20 cellular contexts compared by ENCODE assay signal in genomic region chr19:14203258-14203657, GRCh38. TPM values are rescaled to one million over a fixed set of nuclear protein-coding genes. Genes with fewer than 3 reads are reported as not detected.
DNase-seq lines count a peak whose midpoint lies in the region; ATAC-seq and TF ChIP-seq lines count a peak whose summit lies in the region.
"Had no signal": no experiment of that assay in that cellular context is flagged by ENCODE, and none has a peak within 500 bp of the region (broad histone marks: within the 10 kb centered on the region; RNA-seq: fewer than 3 reads in every experiment).

No MANE protein-coding gene starts in this region.

- no peaks in the 10 kb centered on the region for H3K27me3 ChIP-seq in HUES64 (ENCODE audit: insufficient read depth, low read length)
- no peaks in the 10 kb centered on the region for H3K27me3 ChIP-seq in dorsolateral prefrontal cortex
- H3K27me3 ChIP-seq in neural cell (ENCODE audit: insufficient read depth, low read depth, low read length): no peaks in the 10 kb centered on the region
- H3K27me3 ChIP-seq in Caco-2 (replicated peaks; ENCODE audit: control insufficient read depth, insufficient read depth, low read length): no peaks in the 10 kb centered on the region
- H3K27me3 ChIP-seq: adrenal gland had no signal

- 57% methylated on average over 15 of the region's 15 CpGs for WGBS in HUES64

- H3K36me3 Mint-ChIP-seq in Calu3 (ENCODE audit: insufficient read depth, unreplicated experiment) (peaks cover 33% of the 10 kb centered on the region), Caco-2 (ENCODE audit: insufficient read depth, unreplicated experiment) (peaks cover 8% of the 10 kb centered on the region)

- H3K4me2 ChIP-seq in neural cell (ENCODE audit: low read length): no peak overlapping the region

- no peak for DNase-seq in Calu3
- no peak for DNase-seq in dorsolateral prefrontal cortex
- DNase-seq in Caco-2: no peak
- DNase-seq: activated CD4-positive, CD25-positive, alpha-beta regulatory T cell treated with anti-CD3 and anti-CD28 coated beads, Interleukin-2, amount 50 U/mL, for 72 hours; adrenal gland; caudate nucleus; effector CD8-positive, alpha-beta T cell; esophagus squamous epithelium; IMR-90; left lung; MM.1S; NCI-H146; T1000 had no signal

- CTCF ChIA-PET in Calu3 (lab: Charles Lee) (no interaction called here), Caco-2 (lab: Charles Lee) (no interaction called here)

- no peak overlapping the region for H2AFZ ChIP-seq in neural cell (ENCODE audit: low read depth, low read length)
- H2AFZ ChIP-seq: parathyroid adenoma had no signal

- H3K9ac ChIP-seq in HUES64 (ENCODE audit: low read depth, low read length) (no peak overlapping the region), neural cell (ENCODE audit: low read length) (no peak overlapping the region)
- H3K9ac ChIP-seq: parathyroid adenoma had no signal

- TF ChIP-seq CTCF in Calu3 (IDR thresholded peaks at IDR 0.05; ENCODE audit: unreplicated experiment) (no peak), dorsolateral prefrontal cortex (IDR thresholded peaks at IDR 0.05 in 54 of 56, conservative IDR thresholded peaks at IDR 0.05 in 2 of 56; ENCODE audit: low read depth in 1 of 56, partially characterized antibody in 56 of 56) (no peak), neural cell (IDR thresholded peaks at IDR 0.05; ENCODE audit: poor library complexity, severe bottlenecking) (no peak), Caco-2 (IDR thresholded peaks at IDR 0.05; ENCODE audit: insufficient read depth in 1 of 2, low read depth in 1 of 2, low read length in 1 of 2, severe bottlenecking in 1 of 2, unreplicated experiment in 1 of 2) (no peak)

- H3K36me3 ChIP-seq in HUES64 (ENCODE audit: insufficient read depth, low read length): no peaks in the 10 kb centered on the region
- no peaks in the 10 kb centered on the region for H3K36me3 ChIP-seq in neural cell (ENCODE audit: insufficient read depth, low read length)
- H3K36me3 ChIP-seq in Caco-2 (ENCODE audit: control insufficient read depth, insufficient read depth, low read length): no peaks in the 10 kb centered on the region
- H3K36me3 ChIP-seq: adrenal gland, esophagus squamous epithelium, left lung, tibial nerve had no signal

- H3K4me1 ChIP-seq in HUES64 (ENCODE audit: insufficient read depth, low read length) (peaks cover 8% of the 10 kb centered on the region), Caco-2 (no peaks in the 10 kb centered on the region)

- H3K27ac ChIP-seq in HUES64 (ENCODE audit: low read depth, low read length): no peak overlapping the region
- H3K27ac ChIP-seq in dorsolateral prefrontal cortex: peak overlapping the region in 12 of 59 donors; percentile 3 to 83 (median 33)
- H3K27ac ChIP-seq in neural cell (ENCODE audit: low read length): no peak overlapping the region
- H3K27ac ChIP-seq: adrenal gland, esophagus squamous epithelium, left lung, parathyroid adenoma, tibial nerve had no signal

- no peaks in the 10 kb centered on the region for H3F3A ChIP-seq in neural cell (ENCODE audit: insufficient read depth, low read length, poor library complexity, severe bottlenecking)

- H3K9me2 ChIP-seq in neural cell (ENCODE audit: insufficient read depth, low read length): no peaks in the 10 kb centered on the region

- H3K27ac Mint-ChIP-seq in Calu3 (ENCODE audit: unreplicated experiment) (no peak overlapping the region), Caco-2 (ENCODE audit: unreplicated experiment) (no peak overlapping the region)
- H3K27ac Mint-ChIP-seq: stimulated activated naive CD8-positive, alpha-beta T cell treated with anti-CD3 and anti-CD28 coated beads, Interleukin-15, Interleukin-2, amounts not matched to agents 100 ng/mL and 50 ng/mL, for 24 hours had no signal

- BruUV-seq in Calu3 (replicated peaks; lab: Mats Ljungman, UMichigan) (no TSS peak), Caco-2 (replicated peaks; lab: Mats Ljungman, UMichigan) (no TSS peak)

- intact Hi-C loops in Calu3 (cut with micrococcal nuclease; ENCODE audit: unreplicated experiment): no loop called here
- intact Hi-C loops in dorsolateral prefrontal cortex (cut with DNase I): loop anchor here (5.0 kb wide), 2 partner anchors 56 to 144 kb away; no protein-coding TSS in a partner anchor
- intact Hi-C loops in Caco-2 (cut with micrococcal nuclease; ENCODE audit: unreplicated experiment): no loop called here

- H3K9me3 ChIP-seq in HUES64 (ENCODE audit: insufficient read depth, low read depth, low read length) (no peaks in the 10 kb centered on the region), neural cell (ENCODE audit: low read length) (no peaks in the 10 kb centered on the region), Caco-2 (no peaks in the 10 kb centered on the region)
- H3K9me3 ChIP-seq: adrenal gland, esophagus squamous epithelium, left lung, tibial nerve had no signal

- POLR2A ChIA-PET in Caco-2 (lab: Charles Lee): no interaction called here

- TF ChIP-seq RAD21 in neural cell (conservative IDR thresholded peaks at IDR 0.05): no peak

- peaks cover 7% of the 10 kb centered on the region for H4K20me1 ChIP-seq in neural cell (ENCODE audit: insufficient read depth)

- H3K4me3 ChIP-seq in HUES64 (ENCODE audit: low read length) (0 out of 2 replicates have a peak overlapping the region, but pooled peaks have one; percentile 13), dorsolateral prefrontal cortex (peak overlapping the region in 54 of 59 donors; percentile 10 to 81 (median 66)), neural cell (ENCODE audit: low read length) (peak overlapping the region; percentile 75), Caco-2 (ENCODE audit: low read depth, low read length) (no peak overlapping the region)
- H3K4me3 ChIP-seq: adrenal gland, esophagus squamous epithelium, left lung, tibial nerve had no signal

- H3K79me2 ChIP-seq in neural cell (replicated peaks; ENCODE audit: insufficient read depth, low read length): peaks cover 36% of the 10 kb centered on the region

- peaks cover 31% of the 10 kb centered on the region for H3K27me3 Mint-ChIP-seq in Calu3 (ENCODE audit: unreplicated experiment)
- H3K27me3 Mint-ChIP-seq in Caco-2 (ENCODE audit: insufficient read depth, unreplicated experiment): peaks cover 4% of the 10 kb centered on the region

- peak overlapping the region; percentile 58 for H3K4me3 Mint-ChIP-seq in Calu3 (ENCODE audit: low read depth, unreplicated experiment)
- H3K4me3 Mint-ChIP-seq in Caco-2 (ENCODE audit: unreplicated experiment): no peak overlapping the region

- ATAC-seq in HG02571 (IDR thresholded peaks at IDR 0.05; ENCODE audit: unreplicated experiment) (no peak), HG03045 (IDR thresholded peaks at IDR 0.05; ENCODE audit: unreplicated experiment) (no peak)
- ATAC-seq: left lung had no signal

- H3K9me3 Mint-ChIP-seq in Calu3 (ENCODE audit: low read depth, unreplicated experiment) (no peaks in the 10 kb centered on the region), Caco-2 (ENCODE audit: unreplicated experiment) (no peaks in the 10 kb centered on the region)
- H3K9me3 Mint-ChIP-seq: stimulated activated naive CD8-positive, alpha-beta T cell treated with anti-CD3 and anti-CD28 coated beads, Interleukin-15, Interleukin-2, amounts not matched to agents 100 ng/mL and 50 ng/mL, for 24 hours had no signal

- H3K4me1 Mint-ChIP-seq in Calu3 (ENCODE audit: low read depth, unreplicated experiment): peaks cover 22% of the 10 kb centered on the region
- H3K4me1 Mint-ChIP-seq in Caco-2 (ENCODE audit: low read depth, unreplicated experiment): peaks cover 7% of the 10 kb centered on the region

- no peak for TF ChIP-seq EP300 in neural cell (conservative IDR thresholded peaks at IDR 0.05; ENCODE audit: poor library complexity, severe bottlenecking)

TF ChIP-seq in neural cell, 6 proteins besides CTCF, POLR2A, EP300 and RAD21:
- TF ChIP-seq TAF1 (IDR thresholded peaks at IDR 0.05; ENCODE audit: low read depth) (no peak), MXI1 (conservative IDR thresholded peaks at IDR 0.05; ENCODE audit: poor library complexity, severe bottlenecking) (no peak), POLR2AphosphoS5 (IDR thresholded peaks at IDR 0.05) (no peak), REST (IDR thresholded peaks at IDR 0.05; ENCODE audit: borderline replicate concordance) (no peak), EZH2 (IDR thresholded peaks at IDR 0.05; ENCODE audit: borderline replicate concordance, insufficient read depth, low read length, poor library complexity, severe bottlenecking) (no peak), SMC3 (conservative IDR thresholded peaks at IDR 0.05; ENCODE audit: poor library complexity) (no peak)

RNA-seq across cellular contexts. Expression of gene ADGRL1, which starts 2.7 kb away (rescaled TPM):
- total RNA-seq in Calu3 (2022) (24.8 and 26.5 TPM in 2 replicates), dorsolateral prefrontal cortex (100 to 1,000 TPM in 119 of 120 experiments, 10 to 100 TPM in 1; 90.1 to 295 (median 174) TPM), Caco-2 (2022) (16.9 and 17.6 TPM in 2 replicates)
- 60.2 TPM for polyA plus RNA-seq in HUES64 (2013, experiment 1 of 2)
- 61.1 TPM for polyA plus RNA-seq in HUES64 (2013, experiment 2 of 2)
- 22.2 and 28.5 TPM in 2 replicates for polyA plus RNA-seq in neural cell
- 90.3 and 92.8 TPM in 2 replicates for polyA minus RNA-seq in neural cell

Comparison
In these comparisons a context has a peak if more than half of its experiments do, and no peak if none do; other contexts are left out.
1. intact Hi-C loops: an anchor here in dorsolateral prefrontal cortex (5.0 kb wide); none called in Calu3 and Caco-2.